In genomic region chr9:95923794-95924193, GRCh38 we compare ENCODE assay signal across 1 cellular context.
TF ChIP-seq lines count a peak whose summit lies in the region.

No MANE protein-coding gene starts in this region.

TF ChIP-seq in HepG2, 621 proteins besides CTCF, POLR2A, EP300 and RAD21 (continued from another document and continues in another):
- TF ChIP-seq HNF1A (IDR thresholded peaks at IDR 0.05; ENCODE audit: low read depth) (no peak), HNF1A (CRISPR knock-in tag; IDR thresholded peaks at IDR 0.05; ENCODE audit: borderline replicate concordance) (no peak), REL (CRISPR knock-in tag; conservative IDR thresholded peaks at IDR 0.05) (no peak), HNF4A (CRISPR knock-in tag; IDR thresholded peaks at IDR 0.05) (peak; percentile 70), ZNF644 (CRISPR knock-in tag; IDR thresholded peaks at IDR 0.05; ENCODE audit: low read depth) (0 out of 2 replicates have a peak, but pooled peaks have one; percentile 28), ZNF382 (CRISPR knock-in tag; IDR thresholded peaks at IDR 0.05; ENCODE audit: borderline replicate concordance) (no peak), ZNF691 (CRISPR knock-in tag; IDR thresholded peaks at IDR 0.05; ENCODE audit: borderline replicate concordance, low read depth) (no peak), CENPBD1 (CRISPR knock-in tag; IDR thresholded peaks at IDR 0.05; ENCODE audit: borderline replicate concordance, low read depth) (no peak), WIZ (CRISPR knock-in tag; IDR thresholded peaks at IDR 0.05) (no peak), NFKBIZ (CRISPR knock-in tag; IDR thresholded peaks at IDR 0.05) (no peak), MXD4 (CRISPR knock-in tag; IDR thresholded peaks at IDR 0.05) (no peak), ZNF703 (CRISPR knock-in tag; IDR thresholded peaks at IDR 0.05; ENCODE audit: borderline replicate concordance) (no peak), SMYD3 (CRISPR knock-in tag; IDR thresholded peaks at IDR 0.05) (no peak), ZBTB1 (CRISPR knock-in tag; IDR thresholded peaks at IDR 0.05; ENCODE audit: borderline replicate concordance) (no peak), ZNF281 (CRISPR knock-in tag; IDR thresholded peaks at IDR 0.05; ENCODE audit: borderline replicate concordance) (no peak), HNF1B (CRISPR knock-in tag; IDR thresholded peaks at IDR 0.05) (0 out of 2 replicates have a peak, but pooled peaks have one; percentile 28), TBX2 (CRISPR knock-in tag; IDR thresholded peaks at IDR 0.05; ENCODE audit: borderline replicate concordance) (peak; percentile 40; the same call in 1 of the 2 replicates), ARNT (IDR thresholded peaks at IDR 0.05) (no peak), KAT2B (IDR thresholded peaks at IDR 0.05; ENCODE audit: borderline replicate concordance, low read depth, low read length) (no peak), RFX5 (IDR thresholded peaks at IDR 0.05; ENCODE audit: low read depth, low read length) (peak; percentile 95), ZHX2 (IDR thresholded peaks at IDR 0.05; ENCODE audit: low read depth) (peak; percentile 40; the same call in 1 of the 2 replicates), ZHX2 (CRISPR knock-in tag; IDR thresholded peaks at IDR 0.05; ENCODE audit: borderline replicate concordance) (no peak), CHD2 (IDR thresholded peaks at IDR 0.05; ENCODE audit: low read depth, low read length) (no peak), ZNF326 (CRISPR knock-in tag; IDR thresholded peaks at IDR 0.05; ENCODE audit: borderline replicate concordance) (no peak), KDM2A (CRISPR knock-in tag; IDR thresholded peaks at IDR 0.05; ENCODE audit: borderline replicate concordance, low read depth) (no peak), ELK4 (CRISPR knock-in tag; IDR thresholded peaks at IDR 0.05; ENCODE audit: borderline replicate concordance) (no peak), KAT7 (CRISPR knock-in tag; IDR thresholded peaks at IDR 0.05; ENCODE audit: borderline replicate concordance) (0 out of 2 replicates have a peak, but pooled peaks have one; percentile 61), DNMT3B (CRISPR knock-in tag; conservative IDR thresholded peaks at IDR 0.05) (no peak), SALL1 (CRISPR knock-in tag; IDR thresholded peaks at IDR 0.05) (peak; percentile 87), JUNB (CRISPR knock-in tag; IDR thresholded peaks at IDR 0.05; ENCODE audit: borderline replicate concordance) (no peak), ZNF577 (CRISPR knock-in tag; IDR thresholded peaks at IDR 0.05; ENCODE audit: borderline replicate concordance, low read depth) (no peak), ZSCAN5A (CRISPR knock-in tag; IDR thresholded peaks at IDR 0.05; ENCODE audit: borderline replicate concordance) (no peak), ZNF614 (CRISPR knock-in tag; IDR thresholded peaks at IDR 0.05; ENCODE audit: borderline replicate concordance) (0 out of 2 replicates have a peak, but pooled peaks have one; percentile 45), ZBTB38 (CRISPR knock-in tag; IDR thresholded peaks at IDR 0.05) (no peak), ARID5B (CRISPR knock-in tag; IDR thresholded peaks at IDR 0.05) (peak; percentile 82)
